8 cellular contexts compared by ENCODE assay signal in the genomic region with DNA sequence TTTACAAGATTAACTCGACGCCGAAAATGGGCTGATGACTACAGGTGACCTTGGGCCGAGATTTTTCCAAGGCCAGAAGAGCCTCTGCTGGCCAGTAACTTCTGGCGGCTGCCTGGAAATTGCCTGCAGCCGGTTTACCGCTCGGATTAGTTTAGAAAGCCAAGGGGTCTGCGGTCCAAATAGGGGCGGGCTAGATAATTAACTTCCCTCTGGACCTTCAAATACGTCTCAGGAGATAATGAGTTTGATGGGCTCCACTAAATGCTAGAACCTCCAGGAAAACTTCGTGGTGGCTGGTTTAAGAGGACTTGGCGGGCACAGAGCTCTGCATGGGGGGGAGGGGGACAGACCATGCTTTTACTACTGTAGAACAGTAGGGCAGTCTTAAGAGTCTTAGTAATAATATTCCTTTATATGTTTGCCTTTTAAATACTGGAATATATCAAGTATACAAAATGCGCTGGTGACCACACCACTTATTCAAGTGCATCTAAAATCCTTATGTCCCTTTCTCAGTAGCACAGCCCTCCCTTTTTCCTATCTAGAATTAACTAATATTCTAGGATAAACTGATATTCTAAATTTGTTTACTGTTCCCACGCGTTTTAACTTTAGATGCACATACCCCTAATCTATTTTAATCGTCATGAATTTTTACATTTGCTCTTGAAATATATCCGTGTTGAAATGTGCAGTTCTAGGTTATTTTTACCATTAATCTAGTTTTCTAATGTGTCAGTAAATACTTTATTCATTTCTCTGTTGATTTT.
DNase-seq lines count a peak whose midpoint lies in the region; ATAC-seq and TF ChIP-seq lines count a peak whose summit lies in the region.

No MANE protein-coding gene starts in this region.

- H4K20me1 ChIP-seq in SU-DHL-6 (ENCODE audit: low read depth, low read length) = no peaks in the 10 kb centered on the region

- peak overlapping the region; percentile 96 for H3K4me3 Mint-ChIP-seq in activated naive CD4-positive, alpha-beta T cell treated with anti-CD3 and anti-CD28 coated beads for 36 hours
- peak overlapping the region; percentile 96 for H3K4me3 Mint-ChIP-seq in osteocyte (ENCODE audit: unreplicated experiment)

- peak overlapping the region; percentile 73 for H3K9ac ChIP-seq in SU-DHL-6 (ENCODE audit: low read length)

- intact Hi-C loops in activated naive CD4-positive, alpha-beta T cell treated with anti-CD3 and anti-CD28 coated beads for 36 hours (cut with micrococcal nuclease) = loop anchor here (1.0 to 2.0 kb wide), 2 partner anchors 7 to 669 kb away; a partner anchor contains a TSS
- intact Hi-C loops in esophagus squamous epithelium (cut with DNase I) = loop anchor here (10.0 kb wide), 1 partner anchor 1015 kb away; a partner anchor contains a TSS

- H3K27ac ChIP-seq in SU-DHL-6 (ENCODE audit: low read depth, low read length) = peak overlapping the region; percentile 95
- H3K27ac ChIP-seq in esophagus squamous epithelium = peak overlapping the region; percentile 87 to 94 (median 90)

- H3F3A ChIP-seq in SU-DHL-6 (ENCODE audit: insufficient read depth) = peaks cover 79% of the 10 kb centered on the region

- H3K4me1 Mint-ChIP-seq in activated naive CD4-positive, alpha-beta T cell treated with anti-CD3 and anti-CD28 coated beads for 36 hours (ENCODE audit: low read depth) = peaks cover 43% of the 10 kb centered on the region
- peaks cover 52% of the 10 kb centered on the region for H3K4me1 Mint-ChIP-seq in osteocyte (ENCODE audit: unreplicated experiment)

- H2AFZ ChIP-seq in SU-DHL-6 (ENCODE audit: low read depth, low read length, severe bottlenecking) = peak overlapping the region; percentile 60

- no peaks in the 10 kb centered on the region for H3K36me3 ChIP-seq in SU-DHL-6 (ENCODE audit: low read length)
- H3K36me3 ChIP-seq in esophagus squamous epithelium = peaks cover 0 to 4% (median 0%) of the 10 kb centered on the region in 3 donors

- ATAC-seq in HG03095 (IDR thresholded peaks at IDR 0.05; ENCODE audit: unreplicated experiment) = peak; percentile 13
- no peak for ATAC-seq in GM18861 (IDR thresholded peaks at IDR 0.05; ENCODE audit: unreplicated experiment)

- peak overlapping the region; percentile 64 for H3K4me3 ChIP-seq in SU-DHL-6 (ENCODE audit: insufficient read depth, low read length, poor library complexity, severe bottlenecking)
- H3K4me3 ChIP-seq in esophagus squamous epithelium = peak overlapping the region; percentile 50 to 77 (median 66)

- H3K4me2 ChIP-seq in SU-DHL-6 (ENCODE audit: low read depth, low read length, poor library complexity, severe bottlenecking) = peak overlapping the region; percentile 98

- H3K9me3 ChIP-seq in SU-DHL-6 (ENCODE audit: insufficient read depth, low read length) = no peaks in the 10 kb centered on the region
- no peaks in the 10 kb centered on the region for H3K9me3 ChIP-seq in esophagus squamous epithelium

- peaks cover 5% of the 10 kb centered on the region for H3K36me3 Mint-ChIP-seq in activated naive CD4-positive, alpha-beta T cell treated with anti-CD3 and anti-CD28 coated beads for 36 hours (ENCODE audit: low read depth)
- peaks cover 2% of the 10 kb centered on the region for H3K36me3 Mint-ChIP-seq in osteocyte (ENCODE audit: unreplicated experiment)

- CTCF ChIA-PET in activated naive CD4-positive, alpha-beta T cell treated with anti-CD3 and anti-CD28 coated beads for 36 hours (lab: Charles Lee) = no interaction called here

- no peaks in the 10 kb centered on the region for H3K9me2 ChIP-seq in SU-DHL-6 (replicated peaks; ENCODE audit: insufficient read depth, low read length)

- TF ChIP-seq POLR2A in esophagus squamous epithelium (IDR thresholded peaks at IDR 0.05) = no peak

- H3K27ac Mint-ChIP-seq in activated naive CD4-positive, alpha-beta T cell treated with anti-CD3 and anti-CD28 coated beads for 36 hours = peak overlapping the region; percentile 99
- peak overlapping the region; percentile 98 for H3K27ac Mint-ChIP-seq in osteocyte (ENCODE audit: unreplicated experiment)

- peak; percentile 45 for DNase-seq in activated naive CD4-positive, alpha-beta T cell treated with anti-CD3 and anti-CD28 coated beads for 36 hours
- DNase-seq in activated naive CD4-positive, alpha-beta T cell treated with anti-CD3 and anti-CD28 coated beads, Interleukin-2, amount 50 U/mL, for 16 hours = no peak
- DNase-seq in esophagus squamous epithelium (lab: John Stamatoyannopoulos, UW) (no peak), osteocyte (ENCODE audit: extremely low spot score, unreplicated experiment) (no peak), NCI-H526 treated with DMSO at 0.1 percent for 48 hours (lab: John Stamatoyannopoulos, UW) (no peak)

- H3K79me2 ChIP-seq in SU-DHL-6 (ENCODE audit: insufficient read depth, low read length) = peaks cover 26% of the 10 kb centered on the region

- TF ChIP-seq CTCF in SU-DHL-6 (IDR thresholded peaks at IDR 0.05; ENCODE audit: insufficient read depth, low read length, poor library complexity, severe bottlenecking) (no peak), esophagus squamous epithelium (IDR thresholded peaks at IDR 0.05) (no peak), osteocyte (IDR thresholded peaks at IDR 0.05) (no peak)

- H3K27me3 ChIP-seq in SU-DHL-6 (ENCODE audit: low read length) (no peaks in the 10 kb centered on the region), esophagus squamous epithelium (no peaks in the 10 kb centered on the region)

- WGBS in esophagus squamous epithelium, 2 donors = 14 to 15% methylated on average over 13 to 17 of the region's 18 CpGs

- H3K4me1 ChIP-seq in esophagus squamous epithelium = peaks cover 0 to 54% (median 23%) of the 10 kb centered on the region in 3 donors

- no peaks in the 10 kb centered on the region for H3K27me3 Mint-ChIP-seq in activated naive CD4-positive, alpha-beta T cell treated with anti-CD3 and anti-CD28 coated beads for 36 hours (ENCODE audit: low read depth)
- no peaks in the 10 kb centered on the region for H3K27me3 Mint-ChIP-seq in osteocyte (ENCODE audit: unreplicated experiment)

- H3K9me3 Mint-ChIP-seq in activated naive CD4-positive, alpha-beta T cell treated with anti-CD3 and anti-CD28 coated beads for 36 hours = no peaks in the 10 kb centered on the region
- no peaks in the 10 kb centered on the region for H3K9me3 Mint-ChIP-seq in osteocyte (ENCODE audit: unreplicated experiment)
